In genomic region chrX:2690856-2691542, GRCh38 we compare ENCODE assay signal across 8 cellular contexts. TPM values are rescaled to one million over a fixed set of nuclear protein-coding genes. Genes with fewer than 3 reads are reported as not detected.
DNase-seq lines count a peak whose midpoint lies in the region; ATAC-seq lines count a peak whose summit lies in the region.

TSS of gene CD99 (plus strand) at chrX:2691295. CDS start at chrX:2691361, 66 bp downstream.

- DNase-seq in activated gamma-delta T cell treated with Interleukin-2 at 50 U/mL for 16 hours (peak; percentile 89), activated gamma-delta T cell (lab: John Stamatoyannopoulos, UW) (no peak), dermis blood vessel endothelial cell (peak; percentile 91), lung microvascular endothelial cell (ENCODE audit: low read depth in 2 of 2) (peak; percentile 76 to 93)
- DNase-seq in activated CD4-positive, CD25-positive, alpha-beta regulatory T cell treated with anti-CD3 and anti-CD28 coated beads, Interleukin-2, amount 50 U/mL, for 72 hours = peak; percentile 84
- DNase-seq in stimulated activated CD8-positive, alpha-beta memory T cell treated with anti-CD3 and anti-CD28 coated beads, Interleukin-12 subunit alpha, Interleukin-12 subunit beta, amount 100 ng/mL, for 4 hours (ENCODE audit: low read depth) = peak; percentile 91
- no peak for DNase-seq in stimulated activated naive CD4-positive, alpha-beta T cell treated with Interleukin-2 at 50 U/mL for 16 hours (lab: John Stamatoyannopoulos, UW)

- peak; percentile 80 for ATAC-seq in HG03280 (IDR thresholded peaks at IDR 0.05; ENCODE audit: unreplicated experiment)

RNA-seq across cellular contexts. Expression of gene CD99, which starts in this region (rescaled TPM):
- 194 and 216 TPM in 2 replicates for total RNA-seq in dermis blood vessel endothelial cell
- total RNA-seq in lung microvascular endothelial cell = 181 and 195 TPM in 2 replicates

Comparison
In these comparisons a context has a peak if more than half of its experiments do, and no peak if none do; other contexts are left out.
1. DNase-seq: peak in activated gamma-delta T cell treated with Interleukin-2 at 50 U/mL for 16 hours (single experiment), activated CD4-positive, CD25-positive, alpha-beta regulatory T cell treated with anti-CD3 and anti-CD28 coated beads, Interleukin-2, amount 50 U/mL, for 72 hours (single experiment), dermis blood vessel endothelial cell (single experiment), lung microvascular endothelial cell (2 of 2) and stimulated activated CD8-positive, alpha-beta memory T cell treated with anti-CD3 and anti-CD28 coated beads, Interleukin-12 subunit alpha, Interleukin-12 subunit beta, amount 100 ng/mL, for 4 hours (single experiment); none in activated gamma-delta T cell (single experiment) and stimulated activated naive CD4-positive, alpha-beta T cell treated with Interleukin-2 at 50 U/mL for 16 hours (single experiment).